Comparison of ENCODE assay signal across 15 cellular contexts in the genomic region with DNA sequence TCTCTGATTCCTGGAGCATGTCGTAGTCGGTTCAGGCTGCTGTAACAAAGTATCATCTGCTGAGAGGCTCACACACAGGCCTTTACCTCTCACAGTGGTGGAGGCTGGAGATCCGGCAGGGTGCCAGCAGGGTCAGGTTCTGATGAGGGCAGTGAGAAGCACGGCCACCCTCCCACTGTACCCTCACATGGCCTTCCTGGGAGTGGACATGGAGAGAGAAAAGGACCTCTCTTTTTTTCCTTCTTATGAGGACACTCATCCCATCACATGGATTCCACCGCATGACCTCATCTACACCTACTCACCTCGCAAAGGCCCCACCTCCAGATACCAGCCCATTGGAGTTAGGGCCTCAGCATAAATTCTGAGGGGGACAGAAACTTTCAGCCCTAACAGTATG.
A peak's percentile ranks its signal among the peaks of the same experiment; 100 is the strongest.
DNase-seq lines count a peak whose midpoint lies in the region; ATAC-seq and TF ChIP-seq lines count a peak whose summit lies in the region.
"Had no signal": no experiment of that assay in that cellular context is flagged by ENCODE, and none has a peak within 500 bp of the region (broad histone marks: within the 10 kb centered on the region; RNA-seq: fewer than 3 reads in every experiment).

No MANE protein-coding gene starts in this region.

- H3K9me3 ChIP-seq in OCI-LY1 (ENCODE audit: low read length) (no peaks in the 10 kb centered on the region), neuronal stem cell (replicated peaks in 1 of 2; ENCODE audit: control insufficient read depth in 2 of 2, insufficient read depth in 1 of 2, low read depth in 1 of 2, low read length in 2 of 2) (peaks cover 0 to 1% of the 10 kb centered on the region in 2 donors)
- H3K9me3 ChIP-seq: Caco-2 had no signal

- H3K27me3 ChIP-seq in OCI-LY1 (ENCODE audit: insufficient read depth, low read length) (no peaks in the 10 kb centered on the region), neuronal stem cell (ENCODE audit: control insufficient read depth in 3 of 3, insufficient read depth in 3 of 3, low read depth in 1 of 3, low read length in 3 of 3) (no peaks in the 10 kb centered on the region)

- H3K79me2 ChIP-seq in OCI-LY1 (ENCODE audit: insufficient read depth, low read length) = no peaks in the 10 kb centered on the region

- peak overlapping the region in 1 of 2 donors; percentile 49 for H3K4me3 Mint-ChIP-seq in effector memory CD8-positive, alpha-beta T cell

- H2BK12ac ChIP-seq in neuronal stem cell (ENCODE audit: low read length) = no peak overlapping the region

- TF ChIP-seq CTCF in OCI-LY1 (IDR thresholded peaks at IDR 0.05; ENCODE audit: low read length) = no peak

- no peak overlapping the region for H2BK15ac ChIP-seq in neuronal stem cell (ENCODE audit: low read length)

- no peak overlapping the region for H2AK5ac ChIP-seq in neuronal stem cell (ENCODE audit: low read depth, low read length)

- ATAC-seq in effector memory CD8-positive, alpha-beta T cell (replicated peaks) = no peak
- no peak for ATAC-seq in GM21576 (IDR thresholded peaks at IDR 0.05; ENCODE audit: unreplicated experiment)
- no peak for ATAC-seq in GM21390 (IDR thresholded peaks at IDR 0.05; ENCODE audit: unreplicated experiment)
- ATAC-seq: activated CD4-positive, CD25-positive, alpha-beta regulatory T cell treated with anti-CD3 and anti-CD28 coated beads, Interleukin-2, amount 50 U/mL, for 24 hours; stimulated activated naive CD8-positive, alpha-beta T cell treated with anti-CD3 and anti-CD28 coated beads, Interleukin-15, Interleukin-2, amounts not matched to agents 100 U/mL and 50 U/mL, for 24 hours had no signal

- H2BK120ac ChIP-seq in neuronal stem cell (ENCODE audit: low read depth, low read length) = no peak overlapping the region

- H3K4ac ChIP-seq in neuronal stem cell (ENCODE audit: low read length) = no peak overlapping the region

- DNase-seq in COLO829 (ENCODE audit: low spot score) = peak; percentile 63
- DNase-seq in effector memory CD8-positive, alpha-beta T cell = no peak
- DNase-seq in neuronal stem cell (ENCODE audit: low spot score) = no peak
- no peak for DNase-seq in Ammon's horn (ENCODE audit: low spot score)
- DNase-seq in stimulated activated CD8-positive, alpha-beta memory T cell treated with anti-CD3 and anti-CD28 coated beads, Interleukin-4, amount 100 ng/mL, for 48 hours = no peak
- DNase-seq: activated gamma-delta T cell; Caco-2; left cardiac atrium; NCI-H1694 treated with DMSO at 0.1 percent for 48 hours; stimulated activated CD4-positive, alpha-beta T cell treated with anti-CD3 and anti-CD28 coated beads, Interleukin-2, amount 100 ng/mL, for 24 hours; stimulated activated naive CD8-positive, alpha-beta T cell treated with anti-CD3 and anti-CD28 coated beads, Interleukin-15, Interleukin-2, amounts not matched to agents 100 U/mL and 50 U/mL, for 24 hours had no signal

- peak overlapping the region; percentile 87 for H3K27ac ChIP-seq in OCI-LY1 (ENCODE audit: low read depth, low read length, poor library complexity, severe bottlenecking)
- H3K27ac ChIP-seq in neuronal stem cell (replicated peaks; ENCODE audit: low read length) = no peak overlapping the region

- H3K79me1 ChIP-seq in neuronal stem cell (ENCODE audit: low read depth, low read length) = peaks cover 6% of the 10 kb centered on the region

- H3K4me2 ChIP-seq in OCI-LY1 (ENCODE audit: low read length) (no peak overlapping the region), neuronal stem cell (ENCODE audit: insufficient read depth, low read length, poor library complexity, severe bottlenecking) (no peak overlapping the region)

- H4K8ac ChIP-seq in neuronal stem cell (ENCODE audit: low read depth, low read length) = no peak overlapping the region

- H3K23ac ChIP-seq in neuronal stem cell (ENCODE audit: low read depth, low read length, poor library complexity) = peak overlapping the region; percentile 59

- H3K18ac ChIP-seq in neuronal stem cell (ENCODE audit: low read length) = no peak overlapping the region

- no peak overlapping the region for H4K91ac ChIP-seq in neuronal stem cell (ENCODE audit: low read depth, low read length, poor library complexity)

- no CpG with 5 or more reads among the region's 6 CpGs for WGBS in neuronal stem cell (ENCODE audit: extremely low coverage in 2 of 2, insufficient read length in 2 of 2, insufficient replicate concordance in 1 of 2), 2 donors

- no peaks in the 10 kb centered on the region for H4K20me1 ChIP-seq in OCI-LY1 (ENCODE audit: insufficient read depth, low read length)

- H3K9ac ChIP-seq in OCI-LY1 (ENCODE audit: low read length) = no peak overlapping the region
- peak overlapping the region; percentile 27 for H3K9ac ChIP-seq in neuronal stem cell (ENCODE audit: low read depth, low read length, poor library complexity)

- H3F3A ChIP-seq in OCI-LY1 (ENCODE audit: insufficient read depth, low read length) = no peaks in the 10 kb centered on the region

- H3K4me1 ChIP-seq in OCI-LY1 (ENCODE audit: insufficient read depth, low read length, severe bottlenecking) (peaks cover 29% of the 10 kb centered on the region), neuronal stem cell (ENCODE audit: control insufficient read depth in 2 of 2, insufficient read depth in 1 of 2, low read depth in 1 of 2, low read length in 2 of 2) (peaks cover 3 to 5% of the 10 kb centered on the region in 2 donors)
- H3K4me1 ChIP-seq: Caco-2 had no signal

- no peak overlapping the region for H3K4me3 ChIP-seq in OCI-LY1 (ENCODE audit: low read depth, low read length, poor library complexity, severe bottlenecking)
- H3K4me3 ChIP-seq in neuronal stem cell (ENCODE audit: low read length in 2 of 2) = no peak overlapping the region

- no peaks in the 10 kb centered on the region for H3K27me3 Mint-ChIP-seq in effector memory CD8-positive, alpha-beta T cell

- H3K27ac Mint-ChIP-seq in effector memory CD8-positive, alpha-beta T cell = peak overlapping the region; percentile 88 to 91

- no peak overlapping the region for H2BK5ac ChIP-seq in neuronal stem cell (ENCODE audit: low read length)

- no peak overlapping the region for H3K14ac ChIP-seq in neuronal stem cell (ENCODE audit: low read length)

- H3K36me3 ChIP-seq in OCI-LY1 (ENCODE audit: insufficient read depth, low read length) (peaks cover 90% of the 10 kb centered on the region), neuronal stem cell (replicated peaks in 1 of 2; ENCODE audit: control insufficient read depth in 2 of 2, insufficient read depth in 2 of 2, low read length in 2 of 2) (peaks cover 51 to 86% of the 10 kb centered on the region in 2 donors)

- no peaks in the 10 kb centered on the region for H3K9me2 ChIP-seq in OCI-LY1 (ENCODE audit: low read depth, low read length)

- peaks cover 30 to 33% of the 10 kb centered on the region in 2 donors for H3K4me1 Mint-ChIP-seq in effector memory CD8-positive, alpha-beta T cell (ENCODE audit: low read depth in 2 of 2)

- H2AFZ ChIP-seq in OCI-LY1 (ENCODE audit: low read length) (no peak overlapping the region), neuronal stem cell (ENCODE audit: low read length) (no peak overlapping the region)

- H3K9me3 Mint-ChIP-seq in effector memory CD8-positive, alpha-beta T cell = no peaks in the 10 kb centered on the region

- peaks cover 9% of the 10 kb centered on the region for H3K36me3 Mint-ChIP-seq in effector memory CD8-positive, alpha-beta T cell (ENCODE audit: insufficient read depth)
